8 cellular contexts compared by ENCODE assay signal in genomic region chrX:150731795-150732194, GRCh38. TPM values are rescaled to one million over a fixed set of nuclear protein-coding genes. Genes with fewer than 3 reads are reported as not detected.
DNase-seq lines count a peak whose midpoint lies in the region; ATAC-seq and TF ChIP-seq lines count a peak whose summit lies in the region.

No MANE protein-coding gene starts in this region.

- no peak for TF ChIP-seq POLR2A in vagina (IDR thresholded peaks at IDR 0.05)

- intact Hi-C loops in vagina (cut with DNase I), result no loop called here

- no peak overlapping the region for H3K27ac ChIP-seq in foreskin keratinocyte
- H3K27ac ChIP-seq in vagina, result no peak overlapping the region

- peaks cover 0 to 29% of the 10 kb centered on the region in 2 donors for H3K36me3 ChIP-seq in vagina

- H3K4me1 ChIP-seq in foreskin keratinocyte (no peaks in the 10 kb centered on the region), vagina (no peaks in the 10 kb centered on the region)

- H3K9me3 ChIP-seq in vagina, result no peaks in the 10 kb centered on the region

- peak; percentile 37 for DNase-seq in activated CD8-positive, alpha-beta memory T cell treated with anti-CD3 and anti-CD28 coated beads, Interleukin-2, amount 50 U/mL, for 24 hours (ENCODE audit: extremely low read depth)
- no peak for DNase-seq in activated CD8-positive, alpha-beta memory T cell treated with anti-CD3 and anti-CD28 coated beads for 24 hours
- peak; percentile 75 for DNase-seq in activated CD4-positive, alpha-beta T cell treated with anti-CD3 and anti-CD28 coated beads for 48 hours
- peak in 1 of 2 donors; percentile 6 for DNase-seq in foreskin keratinocyte
- peak; percentile 23 to 72 for DNase-seq in stimulated activated CD8-positive, alpha-beta memory T cell treated with anti-CD3 and anti-CD28 coated beads, Interleukin-7, amount 100 ng/mL, for 48 hours (ENCODE audit: extremely low read depth in 1 of 2, low read depth in 1 of 2)
- DNase-seq in vagina (ENCODE audit: extremely low spot score in 2 of 2), result no peak
- DNase-seq in 8988T, result no peak

- H3K27me3 ChIP-seq in foreskin keratinocyte (no peaks in the 10 kb centered on the region), vagina (no peaks in the 10 kb centered on the region)

- TF ChIP-seq CTCF in foreskin keratinocyte (conservative IDR thresholded peaks at IDR 0.05) (no peak), vagina (IDR thresholded peaks at IDR 0.05) (no peak)

- H3K4me3 ChIP-seq in vagina, result no peak overlapping the region

- ATAC-seq in foreskin keratinocyte (peak; percentile 41), HG03469 (IDR thresholded peaks at IDR 0.05; ENCODE audit: unreplicated experiment) (no peak)

RNA-seq across cellular contexts. Expression of gene MTMR1, which starts 38.6 kb away (rescaled TPM):
- total RNA-seq in foreskin keratinocyte (48.5 and 50.3 TPM in 2 replicates), vagina (22.6 TPM)
- polyA plus RNA-seq in foreskin keratinocyte, result 13.7 and 15.5 TPM in 2 replicates

Comparison
In these comparisons a context has a peak if more than half of its experiments do, and no peak if none do; other contexts are left out.
1. DNase-seq: peak in activated CD8-positive, alpha-beta memory T cell treated with anti-CD3 and anti-CD28 coated beads, Interleukin-2, amount 50 U/mL, for 24 hours (single experiment), activated CD4-positive, alpha-beta T cell treated with anti-CD3 and anti-CD28 coated beads for 48 hours (single experiment) and stimulated activated CD8-positive, alpha-beta memory T cell treated with anti-CD3 and anti-CD28 coated beads, Interleukin-7, amount 100 ng/mL, for 48 hours (2 of 2); none in activated CD8-positive, alpha-beta memory T cell treated with anti-CD3 and anti-CD28 coated beads for 24 hours (single experiment), vagina (0 of 2) and 8988T (single experiment).